ENCODE assay signal across 8 cellular contexts in the genomic region with DNA sequence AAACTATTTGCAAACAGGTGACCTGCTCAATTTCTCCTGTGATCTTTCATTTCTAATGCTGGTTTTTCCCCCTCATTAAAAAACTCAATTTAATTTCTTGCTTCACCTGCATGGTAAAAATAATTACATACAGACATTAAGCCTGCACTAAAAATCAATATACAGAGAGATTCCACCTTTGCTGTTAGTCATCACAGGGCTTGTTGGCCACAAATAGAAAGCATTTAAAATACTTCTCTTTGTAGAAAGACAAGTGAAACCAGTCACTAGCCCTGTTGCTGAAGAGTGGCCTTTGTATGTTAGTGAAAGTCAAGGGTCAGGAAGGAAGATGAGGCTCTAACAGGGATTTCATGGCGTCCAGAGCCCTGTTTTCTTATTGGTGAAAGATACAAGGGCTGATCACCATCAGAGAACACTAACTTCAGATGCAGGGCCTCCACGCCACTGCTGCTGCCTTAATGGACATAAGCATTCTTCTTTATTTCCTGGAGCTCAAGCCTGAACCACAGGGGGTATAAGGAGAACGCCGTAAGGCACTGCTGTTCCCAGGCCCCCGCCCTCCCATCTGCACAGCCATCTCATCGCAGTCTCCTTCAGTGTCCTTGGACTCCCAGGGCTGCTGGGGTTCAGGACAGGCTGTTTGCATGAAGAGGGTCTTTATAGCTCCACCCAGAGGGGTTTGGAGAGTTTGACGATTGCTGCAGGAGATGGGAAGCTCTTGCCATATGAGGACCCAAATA.
DNase-seq lines count a peak whose midpoint lies in the region; ATAC-seq, FAIRE-seq and TF ChIP-seq lines count a peak whose summit lies in the region.

No MANE protein-coding gene starts in this region.

- H3K9me2 ChIP-seq in GM23338 (ENCODE audit: insufficient read depth), result no peaks in the 10 kb centered on the region; the same call in 1 of the 2 replicates
- H3K9me2 ChIP-seq in hepatocyte (replicated peaks; ENCODE audit: insufficient read depth), result no peaks in the 10 kb centered on the region

- WGBS in hepatocyte (ENCODE audit: low lambda C conversion rate, missing lambda C conversion rate), result 76% methylated on average over 7 of the region's 7 CpGs

- no peaks in the 10 kb centered on the region; the same call in 2 of the 3 replicates for H3K9me3 Mint-ChIP-seq in GM23338

- H3K27me3 Mint-ChIP-seq in GM23338 (ENCODE audit: insufficient read depth, low read depth, poor library complexity), result peaks cover 15% of the 10 kb centered on the region

- H3K9ac ChIP-seq in BLaER1 treated with 17β-estradiol and CSF1 and Interleukin-3, amounts not matched to agents 10 nM and 100 nM, result peak overlapping the region; percentile 22 to 95 (median 90); a peak in 20 of 22 replicates

- peaks cover 50% of the 10 kb centered on the region for H3K4me1 Mint-ChIP-seq in GM23338

- H2AFZ ChIP-seq in GM23338, result no peak overlapping the region; the same call in 1 of the 2 replicates
- no peak overlapping the region for H2AFZ ChIP-seq in hepatocyte

- H3K79me2 ChIP-seq in GM23338 (replicated peaks; ENCODE audit: insufficient read depth), result no peaks in the 10 kb centered on the region
- H3K79me2 ChIP-seq in hepatocyte, result no peaks in the 10 kb centered on the region

- no peak overlapping the region; a peak in 1 of 20 replicates for H3K4me3 ChIP-seq in BLaER1 treated with 17β-estradiol and CSF1 and Interleukin-3, amounts not matched to agents 10 nM and 100 nM
- no peak overlapping the region for H3K4me3 ChIP-seq in GM23338
- H3K4me3 ChIP-seq in RWPE2 (ENCODE audit: severe bottlenecking), result no peak overlapping the region
- H3K4me3 ChIP-seq in hepatocyte, result no peak overlapping the region

- 0 out of 2 replicates have a peak, but pooled peaks cover 4% of the 10 kb centered on the region for H3F3A ChIP-seq in GM23338 (replicated peaks; ENCODE audit: low read depth)

- peaks cover 89 to 99% (median 94%) of the 10 kb centered on the region in 10 experiments for H3K4me1 ChIP-seq in BLaER1 treated with 17β-estradiol and CSF1 and Interleukin-3, amounts not matched to agents 10 nM and 100 nM
- H3K4me1 ChIP-seq in GM23338 (ENCODE audit: insufficient read depth), result peaks cover 37% of the 10 kb centered on the region
- H3K4me1 ChIP-seq in RWPE2 (ENCODE audit: insufficient read depth, poor library complexity, severe bottlenecking), result peaks cover 65% of the 10 kb centered on the region
- H3K4me1 ChIP-seq in hepatocyte (ENCODE audit: insufficient read depth), result peaks cover 69% of the 10 kb centered on the region

- no peaks in the 10 kb centered on the region for H4K20me1 ChIP-seq in BLaER1 treated with 17β-estradiol and CSF1 and Interleukin-3, amounts not matched to agents 10 nM and 100 nM
- no peaks in the 10 kb centered on the region for H4K20me1 ChIP-seq in GM23338 (replicated peaks; ENCODE audit: insufficient read depth)
- H4K20me1 ChIP-seq in hepatocyte (ENCODE audit: insufficient read depth, poor library complexity, severe bottlenecking), result no peaks in the 10 kb centered on the region

- no peak for FAIRE-seq in RCC 7860 (lab: Jason Lieb, UNC)

- peak overlapping the region; percentile 91 to 97 (median 94) for H3K4me2 ChIP-seq in BLaER1 treated with 17β-estradiol and CSF1 and Interleukin-3, amounts not matched to agents 10 nM and 100 nM
- H3K4me2 ChIP-seq in GM23338 (0 out of 2 replicates have a peak overlapping the region, but pooled peaks have one; percentile 59), hepatocyte (no peak overlapping the region)

- TF ChIP-seq CTCF in GM23338 (conservative IDR thresholded peaks at IDR 0.05; ENCODE audit: low read depth in 2 of 2), result peak in 1 of 2 experiments; percentile 13; a peak in 1 of 4 replicates
- TF ChIP-seq CTCF in RWPE2 (IDR thresholded peaks at IDR 0.05; ENCODE audit: poor library complexity, severe bottlenecking), result no peak
- TF ChIP-seq CTCF in hepatocyte (IDR thresholded peaks at IDR 0.05; ENCODE audit: poor library complexity), result no peak

- H3K27ac ChIP-seq in BLaER1 treated with 17β-estradiol and CSF1 and Interleukin-3, amounts not matched to agents 10 nM and 100 nM, result peak overlapping the region; percentile 95 to 100 (median 96); a peak in 20 of 22 replicates
- H3K27ac ChIP-seq in GM23338 (ENCODE audit: low read depth) (no peak overlapping the region), RWPE2 (ENCODE audit: poor library complexity, severe bottlenecking) (peak overlapping the region; percentile 96), hepatocyte (peak overlapping the region; percentile 96), substantia nigra (ENCODE audit: low read depth, low read length, poor library complexity, severe bottlenecking) (peak overlapping the region; percentile 99)

- H3K36me3 Mint-ChIP-seq in GM23338 (ENCODE audit: low read depth), result no peaks in the 10 kb centered on the region

- H3K4me3 Mint-ChIP-seq in GM23338, result no peak overlapping the region; the same call in 2 of the 3 replicates

- no peaks in the 10 kb centered on the region for H3K27me3 ChIP-seq in BLaER1 treated with 17β-estradiol and CSF1 and Interleukin-3, amounts not matched to agents 10 nM and 100 nM
- no peaks in the 10 kb centered on the region for H3K27me3 ChIP-seq in GM23338 (ENCODE audit: insufficient read depth)
- H3K27me3 ChIP-seq in RWPE2 (ENCODE audit: insufficient read depth, poor library complexity, severe bottlenecking), result no peaks in the 10 kb centered on the region
- H3K27me3 ChIP-seq in hepatocyte, result no peaks in the 10 kb centered on the region

- no peaks in the 10 kb centered on the region for H3K36me3 ChIP-seq in BLaER1 treated with 17β-estradiol and CSF1 and Interleukin-3, amounts not matched to agents 10 nM and 100 nM
- H3K36me3 ChIP-seq in GM23338 (ENCODE audit: insufficient read depth) (no peaks in the 10 kb centered on the region), RWPE2 (ENCODE audit: low read depth) (no peaks in the 10 kb centered on the region), hepatocyte (replicated peaks; ENCODE audit: insufficient read depth, low read depth) (no peaks in the 10 kb centered on the region)

- ATAC-seq in GM23338, result no peak
- ATAC-seq in RWPE2 (ENCODE audit: low read depth), result no peak
- no peak for ATAC-seq in HG03025 (IDR thresholded peaks at IDR 0.05; ENCODE audit: low FRiP score, unreplicated experiment)

- DNase-seq in GM23338 (ENCODE audit: low spot score) (peak; percentile 26), RWPE2 (ENCODE audit: low spot score) (no peak), hepatocyte (ENCODE audit: low spot score) (no peak), substantia nigra (lab: John Stamatoyannopoulos, UW) (no peak), DMS53 treated with DMSO at 0.1 percent for 48 hours (lab: John Stamatoyannopoulos, UW; ENCODE audit: unreplicated experiment) (no peak), RCC 7860 (ENCODE audit: low spot score) (no peak)

- H3K27ac Mint-ChIP-seq in GM23338, result no peak overlapping the region; the same call in 1 of the 2 replicates

- no peaks in the 10 kb centered on the region for H3K9me3 ChIP-seq in BLaER1 treated with 17β-estradiol and CSF1 and Interleukin-3, amounts not matched to agents 10 nM and 100 nM (replicated peaks in 1 of 11)
- H3K9me3 ChIP-seq in RWPE2 (ENCODE audit: severe bottlenecking), result no peaks in the 10 kb centered on the region
- H3K9me3 ChIP-seq in hepatocyte (ENCODE audit: low read depth), result no peaks in the 10 kb centered on the region

TF ChIP-seq in GM23338, 12 proteins besides CTCF, POLR2A, EP300 and RAD21 (continues in another document):
- TF ChIP-seq, protein P1, sequence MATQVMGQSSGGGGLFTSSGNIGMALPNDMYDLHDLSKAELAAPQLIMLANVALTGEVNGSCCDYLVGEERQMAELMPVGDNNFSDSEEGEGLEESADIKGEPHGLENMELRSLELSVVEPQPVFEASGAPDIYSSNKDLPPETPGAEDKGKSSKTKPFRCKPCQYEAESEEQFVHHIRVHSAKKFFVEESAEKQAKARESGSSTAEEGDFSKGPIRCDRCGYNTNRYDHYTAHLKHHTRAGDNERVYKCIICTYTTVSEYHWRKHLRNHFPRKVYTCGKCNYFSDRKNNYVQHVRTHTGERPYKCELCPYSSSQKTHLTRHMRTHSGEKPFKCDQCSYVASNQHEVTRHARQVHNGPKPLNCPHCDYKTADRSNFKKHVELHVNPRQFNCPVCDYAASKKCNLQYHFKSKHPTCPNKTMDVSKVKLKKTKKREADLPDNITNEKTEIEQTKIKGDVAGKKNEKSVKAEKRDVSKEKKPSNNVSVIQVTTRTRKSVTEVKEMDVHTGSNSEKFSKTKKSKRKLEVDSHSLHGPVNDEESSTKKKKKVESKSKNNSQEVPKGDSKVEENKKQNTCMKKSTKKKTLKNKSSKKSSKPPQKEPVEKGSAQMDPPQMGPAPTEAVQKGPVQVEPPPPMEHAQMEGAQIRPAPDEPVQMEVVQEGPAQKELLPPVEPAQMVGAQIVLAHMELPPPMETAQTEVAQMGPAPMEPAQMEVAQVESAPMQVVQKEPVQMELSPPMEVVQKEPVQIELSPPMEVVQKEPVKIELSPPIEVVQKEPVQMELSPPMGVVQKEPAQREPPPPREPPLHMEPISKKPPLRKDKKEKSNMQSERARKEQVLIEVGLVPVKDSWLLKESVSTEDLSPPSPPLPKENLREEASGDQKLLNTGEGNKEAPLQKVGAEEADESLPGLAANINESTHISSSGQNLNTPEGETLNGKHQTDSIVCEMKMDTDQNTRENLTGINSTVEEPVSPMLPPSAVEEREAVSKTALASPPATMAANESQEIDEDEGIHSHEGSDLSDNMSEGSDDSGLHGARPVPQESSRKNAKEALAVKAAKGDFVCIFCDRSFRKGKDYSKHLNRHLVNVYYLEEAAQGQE (IDR thresholded peaks at IDR 0.05; ENCODE audit: unreplicated experiment), result no peak
- TF ChIP-seq CREB1 (CRISPR knock-in tag; IDR thresholded peaks at IDR 0.05; ENCODE audit: low read depth) (no peak), EZH2phosphoT487 (IDR thresholded peaks at IDR 0.05; ENCODE audit: unreplicated experiment) (no peak), STAT1 (IDR thresholded peaks at IDR 0.05; ENCODE audit: unreplicated experiment) (no peak), ZNF114 (CRISPR knock-in tag; IDR thresholded peaks at IDR 0.05) (no peak), ZNF331 (CRISPR knock-in tag; IDR thresholded peaks at IDR 0.05; ENCODE audit: low read depth) (no peak), POLR2AphosphoS5 (IDR thresholded peaks at IDR 0.05; ENCODE audit: low read depth) (no peak)
- TF ChIP-seq, protein P2, sequence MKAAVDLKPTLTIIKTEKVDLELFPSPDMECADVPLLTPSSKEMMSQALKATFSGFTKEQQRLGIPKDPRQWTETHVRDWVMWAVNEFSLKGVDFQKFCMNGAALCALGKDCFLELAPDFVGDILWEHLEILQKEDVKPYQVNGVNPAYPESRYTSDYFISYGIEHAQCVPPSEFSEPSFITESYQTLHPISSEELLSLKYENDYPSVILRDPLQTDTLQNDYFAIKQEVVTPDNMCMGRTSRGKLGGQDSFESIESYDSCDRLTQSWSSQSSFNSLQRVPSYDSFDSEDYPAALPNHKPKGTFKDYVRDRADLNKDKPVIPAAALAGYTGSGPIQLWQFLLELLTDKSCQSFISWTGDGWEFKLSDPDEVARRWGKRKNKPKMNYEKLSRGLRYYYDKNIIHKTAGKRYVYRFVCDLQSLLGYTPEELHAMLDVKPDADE (IDR thresholded peaks at IDR 0.05), result no peak
